ENCODE assay signal across 8 cellular contexts in the genomic region with DNA sequence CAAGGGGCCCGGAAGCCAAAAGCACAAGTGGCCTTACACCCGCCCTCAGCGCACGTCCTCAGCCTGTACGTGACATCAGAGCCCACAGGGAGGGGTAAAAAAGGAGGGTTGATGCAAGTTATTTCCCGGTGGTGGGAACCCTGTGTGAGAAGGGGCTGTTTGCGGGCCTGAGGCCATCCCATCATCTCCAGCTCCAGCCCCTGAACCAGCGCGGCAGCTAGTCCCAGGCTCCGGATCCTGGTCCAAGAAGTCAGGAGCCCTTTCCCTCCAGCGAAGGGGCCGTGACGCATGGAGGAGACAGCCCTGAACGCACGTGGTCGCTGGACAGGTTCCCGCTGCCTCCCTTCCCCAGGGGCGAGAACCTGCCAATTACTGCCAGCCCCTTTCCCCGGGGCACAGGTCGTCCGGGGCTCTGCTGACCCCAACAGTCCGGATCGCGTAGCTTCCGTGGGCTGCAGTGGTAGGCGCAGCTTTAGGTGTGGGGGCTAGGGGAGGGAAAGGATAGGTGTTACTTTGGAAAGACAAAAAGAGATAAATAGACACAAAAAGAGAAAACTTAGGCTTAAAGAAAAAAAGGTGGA. TPM values are rescaled to one million over a fixed set of nuclear protein-coding genes. Genes with fewer than 3 reads are reported as not detected.
DNase-seq lines count a peak whose midpoint lies in the region; ATAC-seq, FAIRE-seq and TF ChIP-seq lines count a peak whose summit lies in the region.

No MANE protein-coding gene starts in this region.

- dilution Hi-C loops in mammary epithelial cell (cut with HindIII; ENCODE audit: low sequenced_read_pairs): no loop called here

- TF ChIP-seq CTCF in GM06990 (IDR thresholded peaks at IDR 0.05; ENCODE audit: insufficient read depth, low read length, poor library complexity, severe bottlenecking) (no peak), mammary epithelial cell (conservative IDR thresholded peaks at IDR 0.05 in 1 of 2, IDR thresholded peaks at IDR 0.05 in 1 of 2; ENCODE audit: extremely low read depth in 1 of 2, insufficient read depth in 1 of 2, low read depth in 1 of 2, low read length in 2 of 2) (no peak), HepG2 (CRISPR knock-in tag; IDR thresholded peaks at IDR 0.05) (no peak; the same call in 1 of the 2 replicates)

- H4K20me1 ChIP-seq in mammary epithelial cell (ENCODE audit: insufficient read depth, low read length) (no peaks in the 10 kb centered on the region), HepG2 (ENCODE audit: insufficient read depth, low read length) (no peaks in the 10 kb centered on the region)

- no peak for TF ChIP-seq RAD21 in HepG2 (CRISPR knock-in tag; IDR thresholded peaks at IDR 0.05)

- no TSS peak for BruUV-seq in mammary epithelial cell (replicated peaks; lab: Mats Ljungman, UMichigan)
- BruUV-seq in HepG2 (replicated peaks; lab: Mats Ljungman, UMichigan): no TSS peak

- TF ChIP-seq EP300 in HepG2 (IDR thresholded peaks at IDR 0.05; ENCODE audit: low read depth in 2 of 2, low read length in 2 of 2) (no peak), HepG2 (CRISPR knock-in tag; IDR thresholded peaks at IDR 0.05; ENCODE audit: borderline replicate concordance) (no peak)

- ATAC-seq in HG02852 (IDR thresholded peaks at IDR 0.05; ENCODE audit: unreplicated experiment) (peak; percentile 39), SK-N-SH treated with all-trans-retinoic acid at 6 μM for 48 hours (peak; percentile 14), HepG2 (peak; percentile 11)

- TF ChIP-seq POLR2A in HepG2 (IDR thresholded peaks at IDR 0.05; ENCODE audit: insufficient read depth in 1 of 2, low read depth in 2 of 2, low read length in 2 of 2): no peak

- peak; percentile 22 for DNase-seq in GM06990 (ENCODE audit: extremely low read depth, insufficient read length)
- peak; percentile 1 for DNase-seq in mammary epithelial cell
- no peak for DNase-seq in HepG2 (ENCODE audit: low spot score)
- DNase-seq in stimulated activated CD4-positive, alpha-beta T cell treated with anti-CD3 and anti-CD28 coated beads, Interleukin-4, amount 100 ng/mL, for 24 hours: peak; percentile 50
- no peak for DNase-seq in NCI-H187 (lab: John Stamatoyannopoulos, UW)
- no peak for DNase-seq in glomerular visceral epithelial cell (ENCODE audit: extremely low spot score)

- WGBS in mammary epithelial cell (ENCODE audit: low coverage, missing lambda C conversion rate): 5% methylated on average over 15 of the region's 26 CpGs
- 5% methylated on average over 25 of the region's 26 CpGs for WGBS in HepG2 (ENCODE audit: low lambda C conversion rate)

- H3K9me3 ChIP-seq in mammary epithelial cell (replicated peaks; ENCODE audit: insufficient read depth, low read length): no peaks in the 10 kb centered on the region
- no peaks in the 10 kb centered on the region for H3K9me3 ChIP-seq in HepG2 (ENCODE audit: low read length)

- H3K9ac ChIP-seq in mammary epithelial cell (ENCODE audit: insufficient read depth, low read length): no peak overlapping the region
- H3K9ac ChIP-seq in HepG2 (ENCODE audit: insufficient read depth, low read depth, low read length): no peak overlapping the region

- H3K4me1 ChIP-seq in mammary epithelial cell (ENCODE audit: insufficient read depth, low read length) (peaks cover 30% of the 10 kb centered on the region), HepG2 (ENCODE audit: insufficient read depth, low read length) (peaks cover 42% of the 10 kb centered on the region)

- peak overlapping the region; percentile 88 for H3K4me2 ChIP-seq in mammary epithelial cell (ENCODE audit: insufficient read depth, low read depth, low read length)
- H3K4me2 ChIP-seq in HepG2 (ENCODE audit: low read depth, low read length): peak overlapping the region; percentile 84

- no peak for FAIRE-seq in HepG2 (lab: Jason Lieb, UNC)

- H3K27me3 ChIP-seq in GM06990 (replicated peaks; ENCODE audit: control insufficient read depth, insufficient read depth, low read length): no peaks in the 10 kb centered on the region; the same call in 1 of the 2 replicates
- peaks cover 51% of the 10 kb centered on the region for H3K27me3 ChIP-seq in mammary epithelial cell (ENCODE audit: insufficient read depth, low read length)
- H3K27me3 ChIP-seq in HepG2 (ENCODE audit: control insufficient read depth in 1 of 2, insufficient read depth in 2 of 2, low read length in 2 of 2): peaks cover 25 to 62% of the 10 kb centered on the region in 2 experiments; a peak in 4 of 5 replicates

- H3K36me3 ChIP-seq in GM06990 (ENCODE audit: control insufficient read depth, insufficient read depth, low read length) (no peaks in the 10 kb centered on the region), mammary epithelial cell (ENCODE audit: insufficient read depth, low read length) (no peaks in the 10 kb centered on the region), HepG2 (replicated peaks in 1 of 2; ENCODE audit: control insufficient read depth in 1 of 2, insufficient read depth in 2 of 2, low read length in 2 of 2) (no peaks in the 10 kb centered on the region)

- peak overlapping the region; percentile 59 for H2AFZ ChIP-seq in mammary epithelial cell (ENCODE audit: low read depth, low read length)
- no peak overlapping the region for H2AFZ ChIP-seq in HepG2 (ENCODE audit: low read length)

- H3K27ac ChIP-seq in mammary epithelial cell (ENCODE audit: insufficient read depth, low read depth, low read length): no peak overlapping the region
- H3K27ac ChIP-seq in HepG2 (ENCODE audit: extremely low read length, insufficient read depth, low read length): no peak overlapping the region

- H3K79me2 ChIP-seq in mammary epithelial cell (ENCODE audit: insufficient read depth, low read length) (no peaks in the 10 kb centered on the region), HepG2 (ENCODE audit: insufficient read depth, low read length) (no peaks in the 10 kb centered on the region)

- in situ Hi-C loops in mammary epithelial cell (cut with MboI; ENCODE audit: low sequenced_read_pairs in 2 of 2) (no loop called here), HepG2 (cut with HindIII; ENCODE audit: extremely low pct_ligation_motif_present, low pct_unique_long_range_greater_than_20kb) (no loop called here)

- POLR2A ChIA-PET in HepG2 (lab: Yijun Ruan, JAX): no interaction called here

- H3K4me3 ChIP-seq in GM06990 (replicated peaks; ENCODE audit: low read depth, low read length) (peak overlapping the region; percentile 58), mammary epithelial cell (replicated peaks in 1 of 3; ENCODE audit: insufficient read depth in 1 of 3, low read depth in 2 of 3, low read length in 3 of 3) (peak overlapping the region in 1 of 3 experiments; percentile 28), HepG2 (replicated peaks in 1 of 3; ENCODE audit: insufficient read depth in 1 of 3, low read depth in 2 of 3, low read length in 3 of 3) (peak overlapping the region; percentile 58 to 67 (median 60))

- CTCF ChIA-PET in mammary epithelial cell (lab: Charles Lee; ENCODE audit: low non-redundant PET) (no interaction called here), HepG2 (lab: Yijun Ruan, JAX; ENCODE audit: low intra/inter-chr PET ratio, low total read pairs) (no interaction called here)

- intact Hi-C loops in mammary epithelial cell (cut with micrococcal nuclease) (no loop called here), HepG2 (cut with micrococcal nuclease; ENCODE audit: unreplicated experiment) (no loop called here)

TF ChIP-seq in SK-N-SH treated with all-trans-retinoic acid at 6 μM for 48 hours, 23 proteins besides CTCF, POLR2A, EP300 and RAD21:
- TF ChIP-seq GLIS3 (CRISPR knock-in tag; IDR thresholded peaks at IDR 0.05): no peak
- TF ChIP-seq OSR1 (CRISPR knock-in tag; IDR thresholded peaks at IDR 0.05): no peak

TF ChIP-seq in HepG2, 621 proteins besides CTCF, POLR2A, EP300 and RAD21 (continues in another document):
- peak; percentile 67 for TF ChIP-seq MYC (CRISPR knock-in tag; IDR thresholded peaks at IDR 0.05; ENCODE audit: borderline replicate concordance)
- no peak for TF ChIP-seq ZNF878 (CRISPR knock-in tag; IDR thresholded peaks at IDR 0.05)
- peak; percentile 14 for TF ChIP-seq ASH2L (IDR thresholded peaks at IDR 0.05; ENCODE audit: insufficient read length, low read depth, low read length)
- TF ChIP-seq, protein P1, sequence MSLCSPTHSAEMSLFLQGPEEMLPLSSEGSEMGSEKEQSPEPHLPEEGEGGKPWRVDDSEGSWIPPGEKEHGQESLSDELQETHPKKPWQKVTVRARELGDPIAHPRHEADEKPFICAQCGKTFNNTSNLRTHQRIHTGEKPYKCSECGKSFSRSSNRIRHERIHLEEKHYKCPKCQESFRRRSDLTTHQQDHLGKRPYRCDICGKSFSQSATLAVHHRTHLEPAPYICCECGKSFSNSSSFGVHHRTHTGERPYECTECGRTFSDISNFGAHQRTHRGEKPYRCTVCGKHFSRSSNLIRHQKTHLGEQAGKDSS (CRISPR knock-in tag; IDR thresholded peaks at IDR 0.05; ENCODE audit: borderline replicate concordance, low read depth): no peak

RNA-seq across cellular contexts. Expression of a gene that starts 1.3 kb away (rescaled TPM):
- not detected for total RNA-seq in mammary epithelial cell
- under 0.01 TPM for polyA plus RNA-seq in mammary epithelial cell
- 0.93 TPM for polyA minus RNA-seq in mammary epithelial cell
- 0.03 and 0.15 TPM in 2 replicates for total RNA-seq in HepG2 (2016; rRNA removed; fragmentation: Illumina TruSeq; extraction: Trizol)
- total RNA-seq in HepG2 (2016; cell fraction: cytosol; rRNA removed; fragmentation: Illumina TruSeq; extraction: Trizol; ENCODE audit: low read depth): not detected in 2 replicates
- 0.06 and 0.16 TPM in 2 replicates for total RNA-seq in HepG2 (2016; cell fraction: insoluble cytoplasmic fraction; rRNA removed; fragmentation: Illumina TruSeq; extraction: Trizol)
- 0.15 TPM in 1 of 2 replicates, not detected in the other for total RNA-seq in HepG2 (2016; cell fraction: membrane; rRNA removed; fragmentation: Illumina TruSeq; extraction: Trizol)
- 0.09 and 0.16 TPM in 2 replicates for total RNA-seq in HepG2 (2016; cell fraction: nucleus; rRNA removed; fragmentation: Illumina TruSeq; extraction: Trizol)
- 0.03 and 0.07 TPM in 2 replicates for polyA plus RNA-seq in HepG2 (2011; rRNA removed)
- 0.04 and 0.09 TPM in 2 replicates for polyA plus RNA-seq in HepG2 (2011; cell fraction: cytosol; rRNA removed)
- 0.02 and 0.14 TPM in 2 replicates for polyA plus RNA-seq in HepG2 (2011; cell fraction: nucleus; rRNA removed)
- polyA plus RNA-seq in HepG2 (2012): 0.01 and 0.32 TPM in 2 replicates
- polyA plus RNA-seq in HepG2 (2016; cell fraction: cytosol; fragmentation: Illumina TruSeq; extraction: Trizol; ENCODE audit: low read depth): not detected in 2 replicates
- polyA plus RNA-seq in HepG2 (2016; cell fraction: insoluble cytoplasmic fraction; fragmentation: Illumina TruSeq; extraction: Trizol; ENCODE audit: low read depth): 0.03 TPM in 1 of 2 replicates, not detected in the other
- polyA plus RNA-seq in HepG2 (2016; cell fraction: membrane; fragmentation: Illumina TruSeq; extraction: Trizol; ENCODE audit: low read depth): not detected in 2 replicates
- not detected in 2 replicates for polyA plus RNA-seq in HepG2 (2016; cell fraction: nucleus; fragmentation: Illumina TruSeq; extraction: Trizol; ENCODE audit: insufficient read depth, low read depth)
- 0.04 and 0.44 TPM in 2 replicates for polyA minus RNA-seq in HepG2 (2011; rRNA and poly(A)+ RNA removed; ENCODE audit: low replicate concordance)
- 0.10 and 0.18 TPM in 2 replicates for polyA minus RNA-seq in HepG2 (2011; cell fraction: cytosol; rRNA and poly(A)+ RNA removed)
- polyA minus RNA-seq in HepG2 (2011; cell fraction: nucleus; rRNA and poly(A)+ RNA removed): 0.26 and 1.4 TPM in 2 replicates

Comparison
In these comparisons a context has a peak if more than half of its experiments do, and no peak if none do; other contexts are left out.
1. DNase-seq: peak in GM06990 (single experiment), mammary epithelial cell (single experiment) and stimulated activated CD4-positive, alpha-beta T cell treated with anti-CD3 and anti-CD28 coated beads, Interleukin-4, amount 100 ng/mL, for 24 hours (single experiment); none in HepG2 (single experiment), NCI-H187 (0 of 2) and glomerular visceral epithelial cell (single experiment).
2. Peak in every context shown above with its lines, with median percentiles within 50 percentile points of each other: ATAC-seq.